1 cellular context compared by ENCODE assay signal in the genomic region with DNA sequence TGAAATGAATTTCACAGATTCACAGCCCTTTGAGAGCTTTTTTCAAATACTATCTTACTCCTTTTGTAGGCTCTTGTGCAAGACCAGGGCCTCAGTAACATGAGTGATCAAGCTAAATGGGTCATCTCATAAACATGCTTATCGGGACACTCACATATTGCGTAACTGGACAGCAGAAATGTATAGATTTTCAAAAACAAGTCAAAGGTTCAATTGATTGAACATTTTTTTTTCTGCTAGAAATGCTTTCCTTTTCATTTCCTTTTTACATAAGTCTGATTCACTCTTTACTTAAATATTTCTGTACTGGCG.
TF ChIP-seq lines count a peak whose summit lies in the region.

No MANE protein-coding gene starts in this region.

TF ChIP-seq in WTC11, 78 proteins besides CTCF, POLR2A, EP300 and RAD21 (continued from another document):
- TF ChIP-seq ZNF532 (CRISPR knock-in tag; IDR thresholded peaks at IDR 0.05; ENCODE audit: borderline replicate concordance) (no peak), RELA (CRISPR knock-in tag; IDR thresholded peaks at IDR 0.05; ENCODE audit: borderline replicate concordance) (no peak), GABPB1 (CRISPR knock-in tag; IDR thresholded peaks at IDR 0.05) (peak; percentile 69; the same call in 1 of the 2 replicates), ETV6 (CRISPR knock-in tag; IDR thresholded peaks at IDR 0.05) (no peak)
